Comparison of ENCODE assay signal across 21 cellular contexts in the genomic region with DNA sequence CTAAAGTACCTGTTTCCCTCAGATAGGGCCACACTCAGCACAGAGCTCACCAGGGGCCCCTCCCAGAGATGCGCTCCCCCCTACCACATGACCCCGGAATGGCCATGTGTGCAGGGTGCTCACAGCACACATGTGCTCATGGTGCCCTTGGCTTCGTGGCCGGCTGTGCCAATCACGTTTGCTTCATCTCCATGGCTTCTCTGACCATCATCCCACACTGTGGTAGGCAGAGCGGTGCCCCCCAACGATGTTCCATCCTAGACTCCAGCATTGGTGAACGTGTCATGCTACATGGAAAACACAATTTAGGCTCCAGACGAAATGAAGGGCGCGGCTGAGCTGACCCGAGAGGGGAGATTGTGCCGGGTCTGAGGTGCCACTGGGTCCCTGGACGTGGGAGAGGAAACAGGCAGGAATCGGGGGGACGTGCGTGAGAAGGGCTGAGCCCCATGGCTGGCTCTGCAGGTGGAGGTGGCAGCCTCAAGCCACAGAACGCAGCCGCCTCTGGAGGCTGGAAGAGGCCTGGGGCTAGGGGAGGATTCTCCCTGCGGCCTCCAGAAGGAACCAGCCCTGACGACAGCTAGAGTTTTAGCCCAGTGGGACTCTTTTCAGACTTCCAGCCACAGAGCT.
DNase-seq lines count a peak whose midpoint lies in the region; ATAC-seq and TF ChIP-seq lines count a peak whose summit lies in the region.
"Had no signal": no experiment of that assay in that cellular context is flagged by ENCODE, and none has a peak within 500 bp of the region (broad histone marks: within the 10 kb centered on the region; RNA-seq: fewer than 3 reads in every experiment).

No MANE protein-coding gene starts in this region.

- no peaks in the 10 kb centered on the region for H3K27me3 Mint-ChIP-seq in WTC11 (ENCODE audit: low read depth)
- peaks cover 0 to 7% (median 4%) of the 10 kb centered on the region in 5 donors for H3K27me3 Mint-ChIP-seq in naive thymus-derived CD4-positive, alpha-beta T cell
- H3K27me3 Mint-ChIP-seq: CD4-positive, CD25-positive, alpha-beta regulatory T cell had no signal

- H3K27ac ChIP-seq in BLaER1 treated with 17β-estradiol and CSF1 and Interleukin-3, amounts not matched to agents 10 nM and 100 nM = peak overlapping the region in 1 of 11 experiments; percentile 77; a peak in 1 of 22 replicates
- no peak overlapping the region for H3K27ac ChIP-seq in naive thymus-derived CD4-positive, alpha-beta T cell (ENCODE audit: low read depth, low read length)
- H3K27ac ChIP-seq in gastrocnemius medialis (peak overlapping the region in 3 of 4 donors; percentile 44 to 52 (median 47)), tibial artery (no peak overlapping the region)
- H3K27ac ChIP-seq: HL-60 had no signal

- no peaks in the 10 kb centered on the region for H3K27me3 ChIP-seq in BLaER1 treated with 17β-estradiol and CSF1 and Interleukin-3, amounts not matched to agents 10 nM and 100 nM
- no peaks in the 10 kb centered on the region for H3K27me3 ChIP-seq in naive thymus-derived CD4-positive, alpha-beta T cell (ENCODE audit: control insufficient read depth in 2 of 2, insufficient read depth in 2 of 2, low read length in 2 of 2)
- H3K27me3 ChIP-seq in gastrocnemius medialis = no peaks in the 10 kb centered on the region
- H3K27me3 ChIP-seq in tibial artery = peaks cover 0 to 31% of the 10 kb centered on the region in 2 donors

- H3K27ac Mint-ChIP-seq in WTC11 = peak overlapping the region; percentile 73
- no peak overlapping the region for H3K27ac Mint-ChIP-seq in naive thymus-derived CD4-positive, alpha-beta T cell

- H3K4me3 Mint-ChIP-seq in WTC11 = no peak overlapping the region
- H3K4me3 Mint-ChIP-seq in naive thymus-derived CD4-positive, alpha-beta T cell = no peak overlapping the region
- H3K4me3 Mint-ChIP-seq: CD4-positive, CD25-positive, alpha-beta regulatory T cell had no signal

- H3K4me1 Mint-ChIP-seq in WTC11 = no peaks in the 10 kb centered on the region
- H3K4me1 Mint-ChIP-seq in naive thymus-derived CD4-positive, alpha-beta T cell = peaks cover 0 to 8% (median 4%) of the 10 kb centered on the region in 7 donors
- H3K4me1 Mint-ChIP-seq: CD4-positive, CD25-positive, alpha-beta regulatory T cell had no signal

- H3K9me3 Mint-ChIP-seq in WTC11 = peaks cover 4% of the 10 kb centered on the region; the same call in 1 of the 2 replicates
- H3K9me3 Mint-ChIP-seq in naive thymus-derived CD4-positive, alpha-beta T cell = peaks cover 0 to 11% (median 0%) of the 10 kb centered on the region in 11 donors

- DNase-seq in WTC11 (ENCODE audit: low spot score) (no peak), gastrocnemius medialis (no peak), tibial artery (no peak), NCI-H2227 treated with DMSO at 0.1 percent for 48 hours (lab: John Stamatoyannopoulos, UW) (no peak), GM20000 (ENCODE audit: low spot score) (no peak)
- no peak for DNase-seq in naive thymus-derived CD4-positive, alpha-beta T cell
- DNase-seq: ACHN; AML-193; CD4-positive, CD25-positive, alpha-beta regulatory T cell; EL; H7; NCI-H1105 treated with DMSO at 0.1 percent for 48 hours; NCI-H1694 treated with DMSO at 0.1 percent for 48 hours; NCI-H2107; NCI-H226; NCI-H526 treated with DMSO at 0.1 percent for 48 hours; SIG-M5 had no signal

- TF ChIP-seq POLR2A in gastrocnemius medialis (IDR thresholded peaks at IDR 0.05) = no peak

- intact Hi-C loops in naive thymus-derived CD4-positive, alpha-beta T cell (cut with micrococcal nuclease) = no loop called here
- intact Hi-C loops in gastrocnemius medialis (cut with DNase I; ENCODE audit: low total_unique reads) (no loop called here), tibial artery (cut with DNase I; ENCODE audit: low total_unique reads) (no loop called here)

- H4K20me1 ChIP-seq in BLaER1 treated with 17β-estradiol and CSF1 and Interleukin-3, amounts not matched to agents 10 nM and 100 nM = 0 out of 22 replicates have a peak, but pooled peaks cover 0 to 6% (median 0%) of the 10 kb centered on the region in 11 experiments

- peak overlapping the region in 3 of 11 experiments; percentile 7 to 16 (median 11); a peak in 3 of 22 replicates for H3K9ac ChIP-seq in BLaER1 treated with 17β-estradiol and CSF1 and Interleukin-3, amounts not matched to agents 10 nM and 100 nM

- TF ChIP-seq CTCF in WTC11 (IDR thresholded peaks at IDR 0.05) (no peak), gastrocnemius medialis (IDR thresholded peaks at IDR 0.05 in 4 of 5, conservative IDR thresholded peaks at IDR 0.05 in 1 of 5) (no peak), tibial artery (IDR thresholded peaks at IDR 0.05) (no peak), GM20000 (IDR thresholded peaks at IDR 0.05; ENCODE audit: extremely low read depth, missing control alignments) (no peak)

- no peak overlapping the region for H3K4me3 ChIP-seq in BLaER1 treated with 17β-estradiol and CSF1 and Interleukin-3, amounts not matched to agents 10 nM and 100 nM
- H3K4me3 ChIP-seq in naive thymus-derived CD4-positive, alpha-beta T cell (ENCODE audit: low read length) = no peak overlapping the region
- H3K4me3 ChIP-seq in gastrocnemius medialis (no peak overlapping the region), tibial artery (no peak overlapping the region)

- POLR2A ChIA-PET in WTC11 (lab: Charles Lee) = no interaction called here
- POLR2A ChIA-PET in naive thymus-derived CD4-positive, alpha-beta T cell (lab: Charles Lee) = no interaction called here

- peaks cover 37 to 65% (median 56%) of the 10 kb centered on the region in 10 experiments for H3K4me1 ChIP-seq in BLaER1 treated with 17β-estradiol and CSF1 and Interleukin-3, amounts not matched to agents 10 nM and 100 nM
- no peaks in the 10 kb centered on the region for H3K4me1 ChIP-seq in naive thymus-derived CD4-positive, alpha-beta T cell (ENCODE audit: control insufficient read depth in 2 of 2, insufficient read depth in 2 of 2, low read length in 2 of 2)
- H3K4me1 ChIP-seq in gastrocnemius medialis (peaks cover 16 to 24% of the 10 kb centered on the region in 2 donors), tibial artery (peaks cover 0 to 21% (median 11%) of the 10 kb centered on the region in 4 donors)
- H3K4me1 ChIP-seq: Caco-2 had no signal

- 0 out of 22 replicates have a peak, but pooled peaks cover 0 to 6% (median 0%) of the 10 kb centered on the region in 11 experiments for H3K36me3 ChIP-seq in BLaER1 treated with 17β-estradiol and CSF1 and Interleukin-3, amounts not matched to agents 10 nM and 100 nM
- H3K36me3 ChIP-seq in naive thymus-derived CD4-positive, alpha-beta T cell (ENCODE audit: control insufficient read depth in 2 of 3, insufficient read depth in 3 of 3, low read length in 3 of 3) = no peaks in the 10 kb centered on the region
- H3K36me3 ChIP-seq in gastrocnemius medialis (no peaks in the 10 kb centered on the region), tibial artery (no peaks in the 10 kb centered on the region)

- ATAC-seq in WTC11 (no peak), gastrocnemius medialis (no peak), HG03442 (IDR thresholded peaks at IDR 0.05; ENCODE audit: unreplicated experiment) (no peak)
- ATAC-seq in naive thymus-derived CD4-positive, alpha-beta T cell = peak; percentile 3

- H3K4me2 ChIP-seq in BLaER1 treated with 17β-estradiol and CSF1 and Interleukin-3, amounts not matched to agents 10 nM and 100 nM = peak overlapping the region in 10 of 11 experiments; percentile 22 to 93 (median 78); a peak in 18 of 22 replicates

- peaks cover 4% of the 10 kb centered on the region for H3K36me3 Mint-ChIP-seq in WTC11
- H3K36me3 Mint-ChIP-seq in naive thymus-derived CD4-positive, alpha-beta T cell = peaks cover 0 to 2% (median 0%) of the 10 kb centered on the region in 5 donors
- H3K36me3 Mint-ChIP-seq: CD4-positive, CD25-positive, alpha-beta regulatory T cell had no signal

- H3K9me3 ChIP-seq in BLaER1 treated with 17β-estradiol and CSF1 and Interleukin-3, amounts not matched to agents 10 nM and 100 nM (replicated peaks in 1 of 11) = peaks cover 20 to 37% (median 26%) of the 10 kb centered on the region in 11 experiments
- H3K9me3 ChIP-seq in naive thymus-derived CD4-positive, alpha-beta T cell (ENCODE audit: control insufficient read depth in 2 of 3, low read length in 3 of 3) = no peaks in the 10 kb centered on the region
- no peaks in the 10 kb centered on the region for H3K9me3 ChIP-seq in gastrocnemius medialis
- no peaks in the 10 kb centered on the region for H3K9me3 ChIP-seq in tibial artery

- in situ Hi-C loops in gastrocnemius medialis (cut with MboI; ENCODE audit: low sequenced_read_pairs in 4 of 4) = no loop called here

- CTCF ChIA-PET in WTC11 (lab: Charles Lee) = interaction anchor here (0.6 to 1.4 kb wide), 2 partner anchors 13 to 57 kb away, joined by 3 read pairs; no protein-coding TSS in a partner anchor
- CTCF ChIA-PET in naive thymus-derived CD4-positive, alpha-beta T cell (lab: Charles Lee) = no interaction called here

TF ChIP-seq in WTC11, 78 proteins besides CTCF, POLR2A, EP300 and RAD21 (continues in another document):
- TF ChIP-seq, protein P1, sequence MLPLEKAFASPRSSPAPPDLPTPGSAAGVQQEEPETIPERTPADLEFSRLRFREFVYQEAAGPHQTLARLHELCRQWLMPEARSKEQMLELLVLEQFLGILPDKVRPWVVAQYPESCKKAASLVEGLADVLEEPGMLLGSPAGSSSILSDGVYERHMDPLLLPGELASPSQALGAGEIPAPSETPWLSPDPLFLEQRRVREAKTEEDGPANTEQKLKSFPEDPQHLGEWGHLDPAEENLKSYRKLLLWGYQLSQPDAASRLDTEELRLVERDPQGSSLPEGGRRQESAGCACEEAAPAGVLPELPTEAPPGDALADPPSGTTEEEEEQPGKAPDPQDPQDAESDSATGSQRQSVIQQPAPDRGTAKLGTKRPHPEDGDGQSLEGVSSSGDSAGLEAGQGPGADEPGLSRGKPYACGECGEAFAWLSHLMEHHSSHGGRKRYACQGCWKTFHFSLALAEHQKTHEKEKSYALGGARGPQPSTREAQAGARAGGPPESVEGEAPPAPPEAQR (CRISPR knock-in tag; IDR thresholded peaks at IDR 0.05) = no peak

Comparison
In these comparisons a context has a peak if more than half of its experiments do, and no peak if none do; other contexts are left out.
1. H3K27ac ChIP-seq: peak in gastrocnemius medialis (3 of 4); none in naive thymus-derived CD4-positive, alpha-beta T cell (single experiment) and tibial artery (0 of 2).